Comparison of ENCODE assay signal across 18 cellular contexts in genomic region chr12:50661300-50662120, GRCh38.
DNase-seq lines count a peak whose midpoint lies in the region; ATAC-seq, FAIRE-seq and TF ChIP-seq lines count a peak whose summit lies in the region.
"Had no signal": no experiment of that assay in that cellular context is flagged by ENCODE, and none has a peak within 500 bp of the region (broad histone marks: within the 10 kb centered on the region; RNA-seq: fewer than 3 reads in every experiment).

No MANE protein-coding gene starts in this region.

- H3K27ac ChIP-seq in astrocyte (ENCODE audit: low read depth, low read length) (no peak overlapping the region), transverse colon (no peak overlapping the region)
- H3K27ac ChIP-seq: heart right ventricle, pancreas, SJSA1 had no signal

- TF ChIP-seq CTCF in GM13977 (IDR thresholded peaks at IDR 0.05; ENCODE audit: extremely low read depth, insufficient read depth, missing control alignments) (no peak), astrocyte (IDR thresholded peaks at IDR 0.05; ENCODE audit: insufficient read depth, low read depth, low read length) (no peak), osteocyte (IDR thresholded peaks at IDR 0.05) (no peak), transverse colon (IDR thresholded peaks at IDR 0.05) (no peak)

- H3K4me1 ChIP-seq in astrocyte (ENCODE audit: insufficient read depth, low read length), result peaks cover 9% of the 10 kb centered on the region
- H3K4me1 ChIP-seq in transverse colon, result peaks cover 0 to 33% (median 12%) of the 10 kb centered on the region in 4 donors
- H3K4me1 ChIP-seq: SJSA1 had no signal

- H3K27ac Mint-ChIP-seq in astrocyte (ENCODE audit: unreplicated experiment) (no peak overlapping the region), osteocyte (ENCODE audit: unreplicated experiment) (peak overlapping the region; percentile 50)
- H3K27ac Mint-ChIP-seq: stimulated activated naive B cell treated with anti-CD40 and anti-IgM and Interleukin-4, amounts not matched to agents 10 μg/mL and 1 μg/mL and 100 μg/mL, for 72 hours; WTC11 had no signal

- H3K9ac ChIP-seq in astrocyte (ENCODE audit: low read length), result no peak overlapping the region

- no peak for TF ChIP-seq POLR2A in transverse colon (IDR thresholded peaks at IDR 0.05)

- H3K9me3 Mint-ChIP-seq in astrocyte (ENCODE audit: unreplicated experiment) (no peaks in the 10 kb centered on the region), osteocyte (ENCODE audit: unreplicated experiment) (no peaks in the 10 kb centered on the region)
- H3K9me3 Mint-ChIP-seq: stimulated activated naive B cell treated with anti-CD40 and anti-IgM and Interleukin-4, amounts not matched to agents 10 μg/mL and 1 μg/mL and 100 μg/mL, for 72 hours; WTC11 had no signal

- intact Hi-C loops in transverse colon (cut with DNase I; ENCODE audit: low total_unique reads), result no loop called here

- H3K36me3 Mint-ChIP-seq in astrocyte (ENCODE audit: low read depth, unreplicated experiment), result no peaks in the 10 kb centered on the region
- peaks cover 10% of the 10 kb centered on the region for H3K36me3 Mint-ChIP-seq in osteocyte (ENCODE audit: unreplicated experiment)

- H3K4me1 Mint-ChIP-seq in astrocyte (ENCODE audit: low read depth, unreplicated experiment) (peaks cover 20% of the 10 kb centered on the region), osteocyte (ENCODE audit: unreplicated experiment) (peaks cover 24% of the 10 kb centered on the region)
- H3K4me1 Mint-ChIP-seq: stimulated activated naive B cell treated with anti-CD40 and anti-IgM and Interleukin-4, amounts not matched to agents 10 μg/mL and 1 μg/mL and 100 μg/mL, for 72 hours had no signal

- H3K4me3 ChIP-seq in astrocyte (ENCODE audit: insufficient read depth, low read depth, low read length), result no peak overlapping the region
- H3K4me3 ChIP-seq in transverse colon, result no peak overlapping the region
- H3K4me3 ChIP-seq: heart right ventricle, pancreas, SJSA1 had no signal

- no peak for FAIRE-seq in astrocyte (lab: Jason Lieb, UNC)
- FAIRE-seq: endothelial cell of umbilical vein, pancreas had no signal

- H3K27me3 Mint-ChIP-seq in astrocyte (ENCODE audit: low read depth, unreplicated experiment) (no peaks in the 10 kb centered on the region), osteocyte (ENCODE audit: unreplicated experiment) (no peaks in the 10 kb centered on the region)
- H3K27me3 Mint-ChIP-seq: stimulated activated naive B cell treated with anti-CD40 and anti-IgM and Interleukin-4, amounts not matched to agents 10 μg/mL and 1 μg/mL and 100 μg/mL, for 72 hours had no signal

- 77 to 78% methylated on average over 7 of the region's 7 CpGs for WGBS in transverse colon (ENCODE audit: low coverage in 1 of 2), 2 donors

- no peaks in the 10 kb centered on the region for H3K9me3 ChIP-seq in astrocyte (ENCODE audit: insufficient read depth, low read depth, low read length)
- no peaks in the 10 kb centered on the region for H3K9me3 ChIP-seq in transverse colon
- H3K9me3 ChIP-seq: heart right ventricle, pancreas, SJSA1 had no signal

- DNase-seq in GM13977 (ENCODE audit: low spot score) (peak; percentile 40), astrocyte (ENCODE audit: low read depth) (peak; percentile 39), osteocyte (ENCODE audit: extremely low spot score, unreplicated experiment) (no peak), SHP77 (lab: John Stamatoyannopoulos, UW) (no peak), middle frontal gyrus (ENCODE audit: extremely low spot score, low spot score) (no peak), transverse colon (no peak), NCI-H1694 (lab: John Stamatoyannopoulos, UW) (no peak)
- DNase-seq: heart right ventricle; left ventricle myocardium superior; NCI-H1417 treated with DMSO at 0.1 percent for 48 hours; NCI-H774; pancreas; stimulated activated CD4-positive, alpha-beta T cell treated with anti-CD3 and anti-CD28 coated beads, Interleukin-1b, Interleukin-23, amount 100 ng/mL, for 48 hours; stimulated activated naive B cell treated with anti-CD40 and anti-IgM and Interleukin-4, amounts not matched to agents 10 μg/mL and 1 μg/mL and 100 μg/mL, for 72 hours had no signal

- H4K20me1 ChIP-seq in astrocyte (ENCODE audit: insufficient read depth, low read length), result peaks cover 6% of the 10 kb centered on the region

- H3K4me2 ChIP-seq in astrocyte (ENCODE audit: low read length), result no peak overlapping the region

- H3K27me3 ChIP-seq in astrocyte (ENCODE audit: insufficient read depth, low read length) (no peaks in the 10 kb centered on the region), transverse colon (no peaks in the 10 kb centered on the region)
- H3K27me3 ChIP-seq: heart right ventricle, pancreas, SJSA1 had no signal

- ATAC-seq in HG02642 (IDR thresholded peaks at IDR 0.05; ENCODE audit: poor library complexity, unreplicated experiment), result peak; percentile 41
- ATAC-seq: left ventricle myocardium superior; pancreas; stimulated activated naive B cell treated with anti-CD40 and anti-IgM and Interleukin-4, amounts not matched to agents 10 μg/mL and 1 μg/mL and 100 μg/mL, for 72 hours; WTC11 had no signal

- H3K4me3 Mint-ChIP-seq in astrocyte (ENCODE audit: unreplicated experiment), result no peak overlapping the region
- no peak overlapping the region for H3K4me3 Mint-ChIP-seq in osteocyte (ENCODE audit: unreplicated experiment)
- H3K4me3 Mint-ChIP-seq: stimulated activated naive B cell treated with anti-CD40 and anti-IgM and Interleukin-4, amounts not matched to agents 10 μg/mL and 1 μg/mL and 100 μg/mL, for 72 hours; WTC11 had no signal

- H3K79me2 ChIP-seq in astrocyte (ENCODE audit: insufficient read depth, low read length), result peaks cover 3% of the 10 kb centered on the region

- H3K36me3 ChIP-seq in astrocyte (ENCODE audit: insufficient read depth, low read length) (no peaks in the 10 kb centered on the region), transverse colon (peaks cover 0 to 7% (median 2%) of the 10 kb centered on the region in 4 donors)
- H3K36me3 ChIP-seq: pancreas had no signal

- no peak for TF ChIP-seq EP300 in transverse colon (IDR thresholded peaks at IDR 0.05; ENCODE audit: low read depth)

- in situ Hi-C loops in GM13977 (cut with MboI; ENCODE audit: low pct_unique_long_range_greater_than_20kb, low sequenced_read_pairs, unreplicated experiment) (no loop called here), transverse colon (cut with MboI; ENCODE audit: low pct_ligation_motif_present in 1 of 4, low pct_unique_long_range_greater_than_20kb in 1 of 4, low sequenced_read_pairs in 3 of 4) (no loop called here)

- H2AFZ ChIP-seq in astrocyte (ENCODE audit: low read depth, low read length), result no peak overlapping the region

Comparison
In these comparisons a context has a peak if more than half of its experiments do, and no peak if none do; other contexts are left out.
1. DNase-seq: peak in GM13977 (single experiment) and astrocyte (single experiment); none in osteocyte (single experiment), SHP77 (0 of 2), middle frontal gyrus (single experiment), transverse colon (single experiment) and NCI-H1694 (single experiment).